ENCODE assay signal across 1 cellular context in the genomic region with DNA sequence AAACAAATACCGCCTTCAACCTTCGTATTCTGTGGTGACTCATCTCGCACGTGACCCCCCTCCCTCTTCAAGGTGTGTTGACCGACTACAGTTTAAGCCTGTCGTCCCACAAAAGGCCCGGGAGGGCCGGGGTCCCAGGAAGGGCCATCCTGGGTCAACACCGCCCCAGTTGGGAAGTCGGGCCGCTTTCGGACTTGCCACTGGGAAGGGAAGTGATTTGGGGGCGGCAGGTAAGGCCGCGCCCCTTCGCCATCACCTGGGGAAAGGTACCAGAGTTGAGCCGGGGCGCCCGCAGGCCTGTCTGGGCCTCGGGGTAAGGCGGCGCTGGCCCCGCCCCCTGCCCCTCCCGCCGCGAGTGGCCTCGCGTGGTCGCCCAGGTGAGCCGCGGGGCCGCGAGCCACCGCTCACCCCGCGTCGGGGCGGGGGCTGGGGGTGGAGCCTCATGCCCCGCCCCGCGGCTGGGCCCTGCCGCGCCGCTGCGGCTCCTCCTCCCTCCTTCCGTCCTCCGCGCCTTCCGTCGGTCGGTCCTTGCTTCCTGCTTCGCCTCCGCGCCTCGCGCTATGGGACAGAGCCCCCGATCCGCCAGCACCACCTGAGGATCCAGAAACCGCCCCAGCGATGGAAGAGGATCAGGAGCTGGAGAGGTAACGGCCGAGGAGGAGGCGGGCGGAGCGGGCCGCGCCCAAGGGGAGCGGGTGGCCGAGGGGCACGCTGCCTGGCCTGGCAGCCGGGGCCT.
TF ChIP-seq lines count a peak whose summit lies in the region.

A gene with protein sequence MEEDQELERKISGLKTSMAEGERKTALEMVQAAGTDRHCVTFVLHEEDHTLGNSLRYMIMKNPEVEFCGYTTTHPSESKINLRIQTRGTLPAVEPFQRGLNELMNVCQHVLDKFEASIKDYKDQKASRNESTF (plus strand): TSS at position 527 of the 736 bp plus-strand sequence. CDS start 92 bp downstream, at position 619.

TF ChIP-seq in IMR-90, 13 proteins besides CTCF, POLR2A, EP300 and RAD21:
- peak; percentile 86; the same call in 1 of the 2 replicates for TF ChIP-seq MAZ (IDR thresholded peaks at IDR 0.05; ENCODE audit: borderline replicate concordance, low read depth, low read length)
- TF ChIP-seq FOS (IDR thresholded peaks at IDR 0.05; ENCODE audit: low read depth, low read length) = no peak
- no peak for TF ChIP-seq RFX5 (IDR thresholded peaks at IDR 0.05; ENCODE audit: low read depth, low read length)
- TF ChIP-seq BHLHE40 (IDR thresholded peaks at IDR 0.05; ENCODE audit: low read depth, low read length) = peak; percentile 77
- TF ChIP-seq, protein P1, sequence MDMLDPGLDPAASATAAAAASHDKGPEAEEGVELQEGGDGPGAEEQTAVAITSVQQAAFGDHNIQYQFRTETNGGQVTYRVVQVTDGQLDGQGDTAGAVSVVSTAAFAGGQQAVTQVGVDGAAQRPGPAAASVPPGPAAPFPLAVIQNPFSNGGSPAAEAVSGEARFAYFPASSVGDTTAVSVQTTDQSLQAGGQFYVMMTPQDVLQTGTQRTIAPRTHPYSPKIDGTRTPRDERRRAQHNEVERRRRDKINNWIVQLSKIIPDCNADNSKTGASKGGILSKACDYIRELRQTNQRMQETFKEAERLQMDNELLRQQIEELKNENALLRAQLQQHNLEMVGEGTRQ (IDR thresholded peaks at IDR 0.05; ENCODE audit: low read depth, low read length) = peak; percentile 60
- TF ChIP-seq MAFK (IDR thresholded peaks at IDR 0.05; ENCODE audit: low read depth, low read length) = no peak
- no peak for TF ChIP-seq NFE2L2 (IDR thresholded peaks at IDR 0.05; ENCODE audit: low read depth, low read length)
- TF ChIP-seq, protein P2, sequence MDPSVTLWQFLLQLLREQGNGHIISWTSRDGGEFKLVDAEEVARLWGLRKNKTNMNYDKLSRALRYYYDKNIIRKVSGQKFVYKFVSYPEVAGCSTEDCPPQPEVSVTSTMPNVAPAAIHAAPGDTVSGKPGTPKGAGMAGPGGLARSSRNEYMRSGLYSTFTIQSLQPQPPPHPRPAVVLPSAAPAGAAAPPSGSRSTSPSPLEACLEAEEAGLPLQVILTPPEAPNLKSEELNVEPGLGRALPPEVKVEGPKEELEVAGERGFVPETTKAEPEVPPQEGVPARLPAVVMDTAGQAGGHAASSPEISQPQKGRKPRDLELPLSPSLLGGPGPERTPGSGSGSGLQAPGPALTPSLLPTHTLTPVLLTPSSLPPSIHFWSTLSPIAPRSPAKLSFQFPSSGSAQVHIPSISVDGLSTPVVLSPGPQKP (IDR thresholded peaks at IDR 0.05; ENCODE audit: borderline replicate concordance, low read depth, low read length) = no peak
- TF ChIP-seq RCOR1 (IDR thresholded peaks at IDR 0.05; ENCODE audit: insufficient replicate concordance, low read length) = no peak
- TF ChIP-seq SMC3 (IDR thresholded peaks at IDR 0.05; ENCODE audit: low read depth, low read length) = no peak
- TF ChIP-seq MXI1 (IDR thresholded peaks at IDR 0.05; ENCODE audit: borderline replicate concordance, low read depth, low read length) = peak; percentile 63
- no peak for TF ChIP-seq CHD1 (IDR thresholded peaks at IDR 0.05; ENCODE audit: low read depth, low read length)
- no peak for TF ChIP-seq CEBPB (IDR thresholded peaks at IDR 0.05; ENCODE audit: low read depth, low read length)
